In genomic region chr4:184824081-184824775, GRCh38 we compare ENCODE assay signal across 8 cellular contexts. TPM values are rescaled to one million over a fixed set of nuclear protein-coding genes. Genes with fewer than 3 reads are reported as not detected.
DNase-seq lines count a peak whose midpoint lies in the region; ATAC-seq and TF ChIP-seq lines count a peak whose summit lies in the region.

No MANE protein-coding gene starts in this region.

- no peak overlapping the region for H4K8ac ChIP-seq in mesendoderm (ENCODE audit: low read depth, low read length)

- H4K5ac ChIP-seq in mesendoderm (ENCODE audit: low read length): no peak overlapping the region

- DNase-seq in NCI-H82 (lab: John Stamatoyannopoulos, UW) (peak; percentile 12), NCI-H82 treated with DMSO at 0.1 percent for 48 hours (lab: John Stamatoyannopoulos, UW; ENCODE audit: unreplicated experiment) (no peak), PC-3 (peak; percentile 4), esophagus squamous epithelium (lab: John Stamatoyannopoulos, UW) (no peak), spleen (no peak), NCI-H2196 treated with DMSO at 0.1 percent for 48 hours (lab: John Stamatoyannopoulos, UW; ENCODE audit: unreplicated experiment) (no peak), mesendoderm (no peak)

- H3K9me3 ChIP-seq in PC-3 (ENCODE audit: low read length) (no peaks in the 10 kb centered on the region), esophagus squamous epithelium (no peaks in the 10 kb centered on the region), spleen (no peaks in the 10 kb centered on the region)

- H3K4ac ChIP-seq in mesendoderm (ENCODE audit: low read depth, low read length): no peak overlapping the region

- peak overlapping the region; percentile 80 for H3K4me3 ChIP-seq in PC-3 (ENCODE audit: low read length)
- peak overlapping the region in 3 of 4 donors; percentile 65 to 92 (median 74) for H3K4me3 ChIP-seq in esophagus squamous epithelium
- peak overlapping the region in 7 of 8 donors; percentile 62 to 93 (median 73) for H3K4me3 ChIP-seq in spleen
- H3K4me3 ChIP-seq in mesendoderm (ENCODE audit: low read length): no peak overlapping the region

- H3K4me2 ChIP-seq in PC-3 (ENCODE audit: low read length): peak overlapping the region; percentile 95
- no peak overlapping the region for H3K4me2 ChIP-seq in mesendoderm (ENCODE audit: low read length)

- H3K79me1 ChIP-seq in mesendoderm (ENCODE audit: low read length): no peaks in the 10 kb centered on the region

- CTCF ChIA-PET in PC-3 (lab: Charles Lee): interaction anchor here (1.2 kb wide), 1 partner anchor 79 kb away, joined by 4 read pairs; no protein-coding TSS in a partner anchor

- no peaks in the 10 kb centered on the region for H4K20me1 ChIP-seq in PC-3 (ENCODE audit: low read length)

- H3K36me3 ChIP-seq in PC-3 (ENCODE audit: low read depth, low read length): no peaks in the 10 kb centered on the region
- no peaks in the 10 kb centered on the region for H3K36me3 ChIP-seq in esophagus squamous epithelium
- H3K36me3 ChIP-seq in spleen: no peaks in the 10 kb centered on the region
- no peaks in the 10 kb centered on the region for H3K36me3 ChIP-seq in mesendoderm (ENCODE audit: control insufficient read depth, insufficient read depth, low read length)

- H3K4me1 ChIP-seq in PC-3 (ENCODE audit: insufficient read depth, low read length) (peaks cover 14% of the 10 kb centered on the region; the same call in 1 of the 2 replicates), esophagus squamous epithelium (peaks cover 3 to 48% (median 9%) of the 10 kb centered on the region in 3 donors), spleen (peaks cover 12 to 67% (median 46%) of the 10 kb centered on the region in 6 donors), mesendoderm (ENCODE audit: control insufficient read depth, low read depth, low read length) (no peaks in the 10 kb centered on the region)

- no TSS peak for BruUV-seq in PC-3 (replicated peaks; lab: Mats Ljungman, UMichigan)

- H3K79me2 ChIP-seq in PC-3 (ENCODE audit: low read length): peaks cover 46% of the 10 kb centered on the region
- no peaks in the 10 kb centered on the region for H3K79me2 ChIP-seq in mesendoderm (ENCODE audit: control insufficient read depth, insufficient read depth, low read length)

- no peak for TF ChIP-seq CTCF in PC-3 (conservative IDR thresholded peaks at IDR 0.05; ENCODE audit: low read depth, low read length)
- no peak for TF ChIP-seq CTCF in esophagus squamous epithelium (IDR thresholded peaks at IDR 0.05)
- no peak for TF ChIP-seq CTCF in spleen (IDR thresholded peaks at IDR 0.05 in 8 of 11, conservative IDR thresholded peaks at IDR 0.05 in 3 of 11)

- H2BK120ac ChIP-seq in mesendoderm (ENCODE audit: low read depth, low read length): no peak overlapping the region

- H3K18ac ChIP-seq in mesendoderm (ENCODE audit: low read length): no peak overlapping the region

- H3K27ac ChIP-seq in PC-3 (ENCODE audit: low read length) (no peak overlapping the region), esophagus squamous epithelium (peak overlapping the region in 1 of 4 donors; percentile 94), spleen (peak overlapping the region in 7 of 8 donors; percentile 86 to 96 (median 91)), mesendoderm (ENCODE audit: low read depth, low read length) (no peak overlapping the region)

- H2AFZ ChIP-seq in PC-3 (ENCODE audit: low read length): peak overlapping the region; percentile 73

- H3K23ac ChIP-seq in mesendoderm (ENCODE audit: low read length): no peak overlapping the region

- H3K27me3 ChIP-seq in PC-3 (ENCODE audit: low read length) (no peaks in the 10 kb centered on the region), esophagus squamous epithelium (no peaks in the 10 kb centered on the region), spleen (replicated peaks in 1 of 7) (no peaks in the 10 kb centered on the region), mesendoderm (ENCODE audit: insufficient read depth, low read length, poor library complexity) (peaks cover 26% of the 10 kb centered on the region)

- H2BK5ac ChIP-seq in mesendoderm (ENCODE audit: low read length): no peak overlapping the region

- no peak overlapping the region for H3K56ac ChIP-seq in mesendoderm (ENCODE audit: low read length)

- H3K9me2 ChIP-seq in PC-3 (replicated peaks; ENCODE audit: low read length): no peaks in the 10 kb centered on the region

- no peak for TF ChIP-seq POLR2A in esophagus squamous epithelium (IDR thresholded peaks at IDR 0.05)
- no peak for TF ChIP-seq POLR2A in spleen (IDR thresholded peaks at IDR 0.05)

- intact Hi-C loops in PC-3 (cut with micrococcal nuclease): loop anchor here (2.0 to 5.0 kb wide), 2 partner anchors 15 to 77 kb away; no protein-coding TSS in a partner anchor
- intact Hi-C loops in esophagus squamous epithelium (cut with DNase I): no loop called here
- intact Hi-C loops in spleen (cut with DNase I; ENCODE audit: low total_unique reads): no loop called here

- POLR2A ChIA-PET in PC-3 (lab: Charles Lee; ENCODE audit: unreplicated experiment): no interaction called here

- peak overlapping the region; percentile 56; the same call in 1 of the 2 replicates for H3K9ac ChIP-seq in PC-3 (ENCODE audit: low read length)
- no peak overlapping the region for H3K9ac ChIP-seq in mesendoderm (ENCODE audit: low read length)

- no peak overlapping the region for H2AK5ac ChIP-seq in mesendoderm (ENCODE audit: low read length)

- WGBS in esophagus squamous epithelium, 2 donors: 73 to 75% methylated on average over 12 to 13 of the region's 13 CpGs
- 67 to 85% (median 69%) methylated on average over 13 of the region's 13 CpGs for WGBS in spleen, 5 donors
- no CpG with 5 or more reads among the region's 13 CpGs for WGBS in mesendoderm (ENCODE audit: extremely low coverage, insufficient coverage, low lambda C conversion rate)

- no peak overlapping the region for H2BK15ac ChIP-seq in mesendoderm (replicated peaks; ENCODE audit: low read depth)

- H3F3A ChIP-seq in PC-3 (ENCODE audit: low read length, unreplicated experiment): no peaks in the 10 kb centered on the region

- ATAC-seq in PC-3 (no peak), HG03135 (IDR thresholded peaks at IDR 0.05; ENCODE audit: unreplicated experiment) (no peak)

RNA-seq across cellular contexts. Expression of gene ACSL1, which starts 1.5 kb away (rescaled TPM):
- 20.0 and 22.9 TPM in 2 replicates for total RNA-seq in PC-3 (2014; rRNA removed)
- total RNA-seq in esophagus squamous epithelium: 100 to 1,000 TPM in 1 of 4 donors, 10 to 100 TPM in 3; 59.7 to 101 (median 73.8) TPM
- 100 to 1,000 TPM in 6 of 7 donors, 10 to 100 TPM in 1; 79.9 to 333 (median 142) TPM for total RNA-seq in spleen
- polyA plus RNA-seq in spleen: 10 to 100 TPM; 17.6 to 30.3 (median 22.3) TPM
- polyA plus RNA-seq in mesendoderm (2013, experiment 1 of 2): 4.4 TPM
- polyA plus RNA-seq in mesendoderm (2013, experiment 2 of 2): 4.5 TPM

Comparison
In these comparisons a context has a peak if more than half of its experiments do, and no peak if none do; other contexts are left out.
1. DNase-seq: peak in NCI-H82 (single experiment) and PC-3 (single experiment); none in NCI-H82 treated with DMSO at 0.1 percent for 48 hours (single experiment), esophagus squamous epithelium (single experiment), spleen (single experiment), NCI-H2196 treated with DMSO at 0.1 percent for 48 hours (single experiment) and mesendoderm (single experiment).
2. H3K27ac ChIP-seq: peak in spleen (7 of 8); none in PC-3 (single experiment) and mesendoderm (single experiment).